10 cellular contexts compared by ENCODE assay signal in the genomic region with DNA sequence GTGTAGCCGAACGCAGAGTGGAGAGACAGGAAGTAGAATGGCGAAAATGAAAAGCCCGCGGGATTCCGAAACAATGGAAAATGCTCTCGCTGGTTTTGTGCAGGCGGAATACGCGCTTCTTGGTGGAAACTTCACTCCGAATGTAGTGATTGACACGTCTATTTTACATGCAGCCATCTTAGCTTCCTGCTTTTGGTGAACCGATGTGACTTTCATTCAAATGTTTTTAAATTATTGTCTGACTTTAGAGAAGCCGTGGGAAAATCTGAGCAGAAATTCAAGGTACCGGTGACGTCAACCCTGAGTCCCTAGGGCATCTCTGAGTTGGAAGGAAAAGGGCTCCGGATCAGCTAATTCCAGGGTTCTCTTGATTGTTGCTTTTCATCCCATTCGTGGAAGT. TPM values are rescaled to one million over a fixed set of nuclear protein-coding genes. Genes with fewer than 3 reads are reported as not detected.
DNase-seq lines count a peak whose midpoint lies in the region; ATAC-seq lines count a peak whose summit lies in the region.
"Had no signal": no experiment of that assay in that cellular context is flagged by ENCODE, and none has a peak within 500 bp of the region (broad histone marks: within the 10 kb centered on the region; RNA-seq: fewer than 3 reads in every experiment).

No MANE protein-coding gene starts in this region.

- DNase-seq in EL: peak; percentile 17
- DNase-seq in NCI-H1436 treated with DMSO at 0.1 percent for 48 hours (lab: John Stamatoyannopoulos, UW): peak; percentile 39
- DNase-seq in cerebellum (ENCODE audit: low spot score): peak; percentile 4
- peak in 4 of 9 donors; percentile 17 to 46 (median 34) for DNase-seq in naive thymus-derived CD4-positive, alpha-beta T cell
- no peak for DNase-seq in NCI-H128 (lab: John Stamatoyannopoulos, UW; ENCODE audit: unreplicated experiment)
- no peak for DNase-seq in NAMALWA (ENCODE audit: low spot score)
- DNase-seq: gastrocnemius medialis, right lobe of liver had no signal

- peak overlapping the region; percentile 28 for H3K4me3 ChIP-seq in naive thymus-derived CD4-positive, alpha-beta T cell (ENCODE audit: low read length)
- H3K4me3 ChIP-seq: gastrocnemius medialis, right lobe of liver had no signal

- peaks cover 0 to 5% of the 10 kb centered on the region in 2 donors for H3K27me3 ChIP-seq in naive thymus-derived CD4-positive, alpha-beta T cell (ENCODE audit: control insufficient read depth in 2 of 2, insufficient read depth in 2 of 2, low read length in 2 of 2)
- H3K27me3 ChIP-seq: right lobe of liver had no signal

- H3K36me3 Mint-ChIP-seq in naive thymus-derived CD4-positive, alpha-beta T cell: no peaks in the 10 kb centered on the region

- peaks cover 0 to 75% (median 40%) of the 10 kb centered on the region in 5 donors for H3K27me3 Mint-ChIP-seq in naive thymus-derived CD4-positive, alpha-beta T cell

- CTCF ChIA-PET in naive thymus-derived CD4-positive, alpha-beta T cell (lab: Charles Lee): interaction anchor here (0.8 kb wide), 1 partner anchor 27 kb away, joined by 3 read pairs; no protein-coding TSS in a partner anchor

- peaks cover 0 to 6% of the 10 kb centered on the region in 2 donors for H3K4me1 ChIP-seq in naive thymus-derived CD4-positive, alpha-beta T cell (ENCODE audit: control insufficient read depth in 2 of 2, insufficient read depth in 2 of 2, low read length in 2 of 2)
- H3K4me1 ChIP-seq: gastrocnemius medialis, right lobe of liver had no signal

- POLR2A ChIA-PET in naive thymus-derived CD4-positive, alpha-beta T cell (lab: Charles Lee): no interaction called here

- peak overlapping the region in 8 of 9 donors; percentile 23 to 92 (median 68) for H3K27ac Mint-ChIP-seq in naive thymus-derived CD4-positive, alpha-beta T cell

- peaks cover 0 to 32% (median 12%) of the 10 kb centered on the region in 11 donors for H3K9me3 Mint-ChIP-seq in naive thymus-derived CD4-positive, alpha-beta T cell

- intact Hi-C loops in naive thymus-derived CD4-positive, alpha-beta T cell (cut with micrococcal nuclease): no loop called here

- H3K4me3 Mint-ChIP-seq in naive thymus-derived CD4-positive, alpha-beta T cell: peak overlapping the region; percentile 41 to 82 (median 79)

- H3K4me1 Mint-ChIP-seq in naive thymus-derived CD4-positive, alpha-beta T cell: peaks cover 4 to 28% (median 21%) of the 10 kb centered on the region in 7 donors

- ATAC-seq in naive thymus-derived CD4-positive, alpha-beta T cell: no peak
- no peak for ATAC-seq in GM21825 (IDR thresholded peaks at IDR 0.05; ENCODE audit: unreplicated experiment)
- ATAC-seq in GM21367 (IDR thresholded peaks at IDR 0.05; ENCODE audit: unreplicated experiment): no peak
- ATAC-seq: gastrocnemius medialis, right lobe of liver had no signal

- H3K36me3 ChIP-seq in naive thymus-derived CD4-positive, alpha-beta T cell (ENCODE audit: control insufficient read depth in 2 of 3, insufficient read depth in 3 of 3, low read length in 3 of 3): no peaks in the 10 kb centered on the region
- H3K36me3 ChIP-seq: gastrocnemius medialis, right lobe of liver had no signal

- H3K27ac ChIP-seq in naive thymus-derived CD4-positive, alpha-beta T cell (ENCODE audit: low read depth, low read length): no peak overlapping the region
- H3K27ac ChIP-seq: gastrocnemius medialis, right lobe of liver had no signal

- no peaks in the 10 kb centered on the region for H3K9me3 ChIP-seq in naive thymus-derived CD4-positive, alpha-beta T cell (ENCODE audit: control insufficient read depth in 2 of 3, low read length in 3 of 3)
- H3K9me3 ChIP-seq: gastrocnemius medialis, right lobe of liver had no signal

RNA-seq across cellular contexts. Expression of gene GPX5, which starts 11.4 kb away (rescaled TPM):
- not detected for total RNA-seq in cerebellum
- total RNA-seq in naive thymus-derived CD4-positive, alpha-beta T cell: not detected
- not detected for polyA plus RNA-seq in naive thymus-derived CD4-positive, alpha-beta T cell
- total RNA-seq: gastrocnemius medialis, right lobe of liver had no signal

RNA-seq across cellular contexts. Expression of gene GPX6, which starts 21.5 kb away (rescaled TPM):
- not detected for total RNA-seq in cerebellum
- not detected for total RNA-seq in naive thymus-derived CD4-positive, alpha-beta T cell
- not detected for polyA plus RNA-seq in naive thymus-derived CD4-positive, alpha-beta T cell
- total RNA-seq: gastrocnemius medialis, right lobe of liver had no signal

Comparison
In these comparisons a context has a peak if more than half of its experiments do, and no peak if none do; other contexts are left out.
1. DNase-seq: peak in EL (single experiment), NCI-H1436 treated with DMSO at 0.1 percent for 48 hours (single experiment) and cerebellum (single experiment); none in NCI-H128 (single experiment) and NAMALWA (single experiment).